Comparison of ENCODE assay signal across 14 cellular contexts in genomic region chr5:464446-464842, GRCh38. TPM values are rescaled to one million over a fixed set of nuclear protein-coding genes. Genes with fewer than 3 reads are reported as not detected.
A peak's percentile ranks its signal among the peaks of the same experiment; 100 is the strongest.
DNase-seq lines count a peak whose midpoint lies in the region; ATAC-seq and TF ChIP-seq lines count a peak whose summit lies in the region.
"Had no signal": no experiment of that assay in that cellular context is flagged by ENCODE, and none has a peak within 500 bp of the region (broad histone marks: within the 10 kb centered on the region; RNA-seq: fewer than 3 reads in every experiment).

No MANE protein-coding gene starts in this region.

- H3K4me3 ChIP-seq in right atrium auricular region (no peak overlapping the region), upper lobe of left lung (no peak overlapping the region)
- H3K4me3 ChIP-seq: ovary had no signal

- peaks cover 19% of the 10 kb centered on the region for H3K4me1 Mint-ChIP-seq in activated T-helper 17 cell treated with anti-CD3 and anti-CD28 coated beads, Interleukin-2, amount 50 U/mL, for 72 hours
- H3K4me1 Mint-ChIP-seq in memory B cell, result peaks cover 13% of the 10 kb centered on the region

- H3K27me3 ChIP-seq in right atrium auricular region (no peaks in the 10 kb centered on the region), upper lobe of left lung (no peaks in the 10 kb centered on the region)
- H3K27me3 ChIP-seq: ovary had no signal

- TF ChIP-seq POLR2A in upper lobe of left lung (IDR thresholded peaks at IDR 0.05), result no peak

- TF ChIP-seq CTCF in right atrium auricular region (IDR thresholded peaks at IDR 0.05), result no peak
- TF ChIP-seq CTCF in upper lobe of left lung (IDR thresholded peaks at IDR 0.05), result no peak

- ATAC-seq in Right ventricle myocardium superior (ENCODE audit: poor library complexity) (peak; percentile 21), memory B cell (ENCODE audit: low read depth) (no peak), upper lobe of left lung (ENCODE audit: low FRiP score in 2 of 2) (no peak), GM18867 (IDR thresholded peaks at IDR 0.05; ENCODE audit: unreplicated experiment) (no peak)
- ATAC-seq in activated T-helper 17 cell treated with anti-CD3 and anti-CD28 coated beads, Interleukin-2, amount 50 U/mL, for 72 hours (replicated peaks), result peak; percentile 22
- ATAC-seq: SK-N-SH treated with all-trans-retinoic acid at 6 μM for 48 hours had no signal

- H3K4me3 Mint-ChIP-seq in activated T-helper 17 cell treated with anti-CD3 and anti-CD28 coated beads, Interleukin-2, amount 50 U/mL, for 72 hours, result peak overlapping the region; percentile 64
- H3K4me3 Mint-ChIP-seq in memory B cell, result peak overlapping the region; percentile 6

- peak overlapping the region; percentile 86 for H3K27ac Mint-ChIP-seq in activated T-helper 17 cell treated with anti-CD3 and anti-CD28 coated beads, Interleukin-2, amount 50 U/mL, for 72 hours
- H3K27ac Mint-ChIP-seq in memory B cell, result peak overlapping the region; percentile 62

- intact Hi-C loops in Right ventricle myocardium superior (cut with DNase I), result no loop called here

- H3K36me3 Mint-ChIP-seq in activated T-helper 17 cell treated with anti-CD3 and anti-CD28 coated beads, Interleukin-2, amount 50 U/mL, for 72 hours (ENCODE audit: low read depth), result peaks cover 61% of the 10 kb centered on the region
- H3K36me3 Mint-ChIP-seq in memory B cell, result peaks cover 26% of the 10 kb centered on the region

- no peaks in the 10 kb centered on the region for H3K27me3 Mint-ChIP-seq in activated T-helper 17 cell treated with anti-CD3 and anti-CD28 coated beads, Interleukin-2, amount 50 U/mL, for 72 hours
- no peaks in the 10 kb centered on the region for H3K27me3 Mint-ChIP-seq in memory B cell

- H3K9me3 Mint-ChIP-seq in activated T-helper 17 cell treated with anti-CD3 and anti-CD28 coated beads, Interleukin-2, amount 50 U/mL, for 72 hours, result no peaks in the 10 kb centered on the region
- H3K9me3 Mint-ChIP-seq in memory B cell, result no peaks in the 10 kb centered on the region

- WGBS in upper lobe of left lung, 2 donors, result 93 to 95% methylated on average over 19 of the region's 19 CpGs

- H3K36me3 ChIP-seq in right atrium auricular region (peaks cover 59% of the 10 kb centered on the region), upper lobe of left lung (peaks cover 15 to 82% (median 64%) of the 10 kb centered on the region in 4 donors)
- H3K36me3 ChIP-seq: ovary had no signal

- peak; percentile 29 for DNase-seq in Right ventricle myocardium superior
- no peak for DNase-seq in right atrium auricular region (ENCODE audit: low spot score)
- no peak for DNase-seq in memory B cell (ENCODE audit: low spot score in 2 of 2)
- DNase-seq in upper lobe of left lung, result peak; percentile 8 to 53
- DNase-seq in NCI-H1105 (lab: John Stamatoyannopoulos, UW), result no peak
- DNase-seq in Kasumi-1 (lab: John Stamatoyannopoulos, UW), result no peak
- DNase-seq: foreskin melanocyte, NCI-H1417 treated with DMSO at 0.1 percent for 48 hours, NCI-H446 had no signal

- H3K27ac ChIP-seq in right atrium auricular region (no peak overlapping the region), upper lobe of left lung (no peak overlapping the region)
- H3K27ac ChIP-seq: ovary, WERI-Rb-1 had no signal

- H3K9me3 ChIP-seq in right atrium auricular region (no peaks in the 10 kb centered on the region), upper lobe of left lung (no peaks in the 10 kb centered on the region)
- H3K9me3 ChIP-seq: ovary had no signal

- TF ChIP-seq EP300 in upper lobe of left lung (IDR thresholded peaks at IDR 0.05), result no peak

- no peaks in the 10 kb centered on the region for H3K4me1 ChIP-seq in right atrium auricular region
- no peaks in the 10 kb centered on the region for H3K4me1 ChIP-seq in upper lobe of left lung

RNA-seq across cellular contexts. Expression of gene EXOC3, which starts 21.5 kb away (rescaled TPM):
- total RNA-seq in Right ventricle myocardium superior (46.4 TPM), right atrium auricular region (10 to 100 TPM; 34.7 to 40.7 TPM), upper lobe of left lung (100 to 1,000 TPM in 2 of 6 donors, 10 to 100 TPM in 4; 43.6 to 149 (median 64.5) TPM)
- 10 to 100 TPM; 78.3 to 93.6 TPM for total RNA-seq in activated T-helper 17 cell treated with anti-CD3 and anti-CD28 coated beads, Interleukin-2, amount 50 U/mL, for 72 hours

RNA-seq across cellular contexts. Expression of gene SLC9A3, which starts 59.8 kb away (rescaled TPM):
- 0.91 TPM for total RNA-seq in Right ventricle myocardium superior
- 1 to 10 TPM; 1.8 to 2.3 TPM for total RNA-seq in right atrium auricular region
- 1 to 10 TPM; 1.6 to 2.2 TPM for total RNA-seq in activated T-helper 17 cell treated with anti-CD3 and anti-CD28 coated beads, Interleukin-2, amount 50 U/mL, for 72 hours
- total RNA-seq in upper lobe of left lung, result 1 to 10 TPM; 1.0 to 4.1 (median 1.9) TPM

Comparison
In these comparisons a context has a peak if more than half of its experiments do, and no peak if none do; other contexts are left out.
1. DNase-seq: peak in Right ventricle myocardium superior (single experiment) and upper lobe of left lung (2 of 2); none in right atrium auricular region (single experiment), memory B cell (0 of 2), NCI-H1105 (single experiment) and Kasumi-1 (0 of 2).
2. ATAC-seq: peak in Right ventricle myocardium superior (single experiment) and activated T-helper 17 cell treated with anti-CD3 and anti-CD28 coated beads, Interleukin-2, amount 50 U/mL, for 72 hours (single experiment); none in memory B cell (single experiment), upper lobe of left lung (0 of 2) and GM18867 (single experiment).